1 cellular context compared by ENCODE assay signal in genomic region chr14:104776481-104776880, GRCh38.
A peak's percentile ranks its signal among the peaks of the same experiment; 100 is the strongest.
TF ChIP-seq lines count a peak whose summit lies in the region.

No MANE protein-coding gene starts in this region.

TF ChIP-seq in K562, 482 proteins besides CTCF, POLR2A, EP300 and RAD21:
- TF ChIP-seq ARID4B (CRISPR knock-in tag; IDR thresholded peaks at IDR 0.05): no peak
- no peak for TF ChIP-seq NBN (IDR thresholded peaks at IDR 0.05; ENCODE audit: low read depth)
- TF ChIP-seq FOXM1 (IDR thresholded peaks at IDR 0.05; ENCODE audit: low read depth): no peak
- TF ChIP-seq FOXM1 (CRISPR knock-in tag; IDR thresholded peaks at IDR 0.05; ENCODE audit: low read depth): no peak
- no peak for TF ChIP-seq ID3 (CRISPR knock-in tag; IDR thresholded peaks at IDR 0.05)
- TF ChIP-seq ID3 (tag; IDR thresholded peaks at IDR 0.05): no peak
- no peak for TF ChIP-seq ZNF212 (CRISPR knock-in tag; IDR thresholded peaks at IDR 0.05)
- 0 out of 2 replicates have a peak, but pooled peaks have one; percentile 7 for TF ChIP-seq BCOR (IDR thresholded peaks at IDR 0.05)
- TF ChIP-seq KAT2B (IDR thresholded peaks at IDR 0.05; ENCODE audit: low read depth, low read length): no peak
